In genomic region chr1:169102567-169102966, GRCh38 we compare ENCODE assay signal across 10 cellular contexts. TPM values are rescaled to one million over a fixed set of nuclear protein-coding genes. Genes with fewer than 3 reads are reported as not detected.
A peak's percentile ranks its signal among the peaks of the same experiment; 100 is the strongest.
DNase-seq lines count a peak whose midpoint lies in the region; ATAC-seq and TF ChIP-seq lines count a peak whose summit lies in the region.
"Had no signal": no experiment of that assay in that cellular context is flagged by ENCODE, and none has a peak within 500 bp of the region (broad histone marks: within the 10 kb centered on the region; RNA-seq: fewer than 3 reads in every experiment).

No MANE protein-coding gene starts in this region.

- H3K9ac ChIP-seq in endodermal cell (ENCODE audit: extremely low read depth, low read length, poor library complexity, severe bottlenecking), result no peak overlapping the region

- no peaks in the 10 kb centered on the region for H3K36me3 ChIP-seq in A673 (ENCODE audit: insufficient read depth, low read length, poor library complexity, severe bottlenecking)
- no peaks in the 10 kb centered on the region for H3K36me3 ChIP-seq in brain microvascular endothelial cell (replicated peaks)
- no peaks in the 10 kb centered on the region for H3K36me3 ChIP-seq in lung (ENCODE audit: control insufficient read depth in 2 of 2, insufficient read depth in 2 of 2, low read length in 2 of 2)
- no peaks in the 10 kb centered on the region for H3K36me3 ChIP-seq in endodermal cell (ENCODE audit: control insufficient read depth, insufficient read depth, low read length)

- no peak overlapping the region for H3K27ac Mint-ChIP-seq in CD14-positive monocyte
- no peak overlapping the region for H3K27ac Mint-ChIP-seq in endodermal cell
- no peak overlapping the region for H3K27ac Mint-ChIP-seq in activated T-helper 2 cell treated with anti-CD3 and anti-CD28 coated beads, Interferon-gamma antibody, Interleukin-2, Interleukin-4, amounts not matched to agents 10 μg/mL and 5 μg/mL and 100 μg/mL, durations not matched to agents 14 hours and 24 hours and 36 hours
- H3K27ac Mint-ChIP-seq: activated B cell treated with CpG ODN at 0.5 μM for 24 hours; CD4-positive, CD25-positive, alpha-beta regulatory T cell had no signal

- ATAC-seq in lung (ENCODE audit: insufficient read depth, low FRiP score) (no peak), HG02623 (IDR thresholded peaks at IDR 0.05; ENCODE audit: unreplicated experiment) (no peak)

- in situ Hi-C loops in brain microvascular endothelial cell (cut with HindIII; ENCODE audit: low pct_ligation_motif_present, low sequenced_read_pairs), result no loop called here

- no peak overlapping the region for H3K27ac ChIP-seq in A673 (ENCODE audit: low read depth, low read length, poor library complexity, severe bottlenecking)
- H3K27ac ChIP-seq in brain microvascular endothelial cell, result no peak overlapping the region
- peak overlapping the region; percentile 49 to 64 for H3K27ac ChIP-seq in lung (ENCODE audit: low read depth in 1 of 2, low read length in 1 of 2)
- H3K27ac ChIP-seq in endodermal cell (ENCODE audit: low read depth, low read length), result no peak overlapping the region

- no peak overlapping the region for H3K4me3 Mint-ChIP-seq in CD14-positive monocyte
- no peak overlapping the region for H3K4me3 Mint-ChIP-seq in endodermal cell
- no peak overlapping the region for H3K4me3 Mint-ChIP-seq in activated T-helper 2 cell treated with anti-CD3 and anti-CD28 coated beads, Interferon-gamma antibody, Interleukin-2, Interleukin-4, amounts not matched to agents 10 μg/mL and 5 μg/mL and 100 μg/mL, durations not matched to agents 14 hours and 24 hours and 36 hours (ENCODE audit: low read depth)
- H3K4me3 Mint-ChIP-seq: activated B cell treated with CpG ODN at 0.5 μM for 24 hours had no signal

- H3K27me3 ChIP-seq in A673 (replicated peaks; ENCODE audit: insufficient read depth, low read depth, low read length, poor library complexity) (no peaks in the 10 kb centered on the region), brain microvascular endothelial cell (replicated peaks) (no peaks in the 10 kb centered on the region), lung (ENCODE audit: control insufficient read depth, insufficient read depth) (no peaks in the 10 kb centered on the region), endodermal cell (ENCODE audit: control insufficient read depth, insufficient read depth, low read length, poor library complexity, severe bottlenecking) (peaks cover 20% of the 10 kb centered on the region)

- POLR2A ChIA-PET in A673 (lab: Charles Lee; ENCODE audit: low non-redundant PET), result no interaction called here

- H3K4me3 ChIP-seq in A673 (ENCODE audit: low read depth, low read length, poor library complexity, severe bottlenecking), result no peak overlapping the region
- no peak overlapping the region for H3K4me3 ChIP-seq in brain microvascular endothelial cell (ENCODE audit: low read depth, low read length)
- no peak overlapping the region for H3K4me3 ChIP-seq in lung
- no peak overlapping the region for H3K4me3 ChIP-seq in endodermal cell (ENCODE audit: low read length)

- H3K36me3 Mint-ChIP-seq in CD14-positive monocyte (no peaks in the 10 kb centered on the region), endodermal cell (ENCODE audit: low read depth) (no peaks in the 10 kb centered on the region)
- H3K36me3 Mint-ChIP-seq in activated T-helper 2 cell treated with anti-CD3 and anti-CD28 coated beads, Interferon-gamma antibody, Interleukin-2, Interleukin-4, amounts not matched to agents 10 μg/mL and 5 μg/mL and 100 μg/mL, durations not matched to agents 14 hours and 24 hours and 36 hours (ENCODE audit: low read depth), result no peaks in the 10 kb centered on the region
- H3K36me3 Mint-ChIP-seq: CD4-positive, CD25-positive, alpha-beta regulatory T cell had no signal

- H3K4me1 ChIP-seq in A673 (ENCODE audit: insufficient read depth, low read length, poor library complexity, severe bottlenecking) (peaks cover 3% of the 10 kb centered on the region), lung (ENCODE audit: control insufficient read depth in 2 of 2, insufficient read depth in 2 of 2, low read length in 2 of 2) (no peaks in the 10 kb centered on the region), endodermal cell (ENCODE audit: control insufficient read depth, insufficient read depth, low read length) (peaks cover 10% of the 10 kb centered on the region)

- peaks cover 0 to 4% (median 0%) of the 10 kb centered on the region in 7 donors for H3K9me3 Mint-ChIP-seq in CD14-positive monocyte
- no peaks in the 10 kb centered on the region for H3K9me3 Mint-ChIP-seq in endodermal cell
- H3K9me3 Mint-ChIP-seq in activated T-helper 2 cell treated with anti-CD3 and anti-CD28 coated beads, Interferon-gamma antibody, Interleukin-2, Interleukin-4, amounts not matched to agents 10 μg/mL and 5 μg/mL and 100 μg/mL, durations not matched to agents 14 hours and 24 hours and 36 hours, result no peaks in the 10 kb centered on the region
- H3K9me3 Mint-ChIP-seq: activated B cell treated with CpG ODN at 0.5 μM for 24 hours; CD4-positive, CD25-positive, alpha-beta regulatory T cell had no signal

- TF ChIP-seq CTCF in A673 (conservative IDR thresholded peaks at IDR 0.05; ENCODE audit: low read depth, low read length), result no peak
- TF ChIP-seq CTCF in brain microvascular endothelial cell (IDR thresholded peaks at IDR 0.05; ENCODE audit: low read depth, low read length, missing control alignments), result no peak
- TF ChIP-seq CTCF in lung (IDR thresholded peaks at IDR 0.05; ENCODE audit: control extremely low read depth, extremely low read depth), result no peak
- no peak for TF ChIP-seq CTCF in CD14-positive monocyte (IDR thresholded peaks at IDR 0.05)
- TF ChIP-seq CTCF in endodermal cell (conservative IDR thresholded peaks at IDR 0.05), result no peak

- WGBS in lung, 2 donors, result 51 to 73% methylated on average over 4 of the region's 4 CpGs
- WGBS in endodermal cell (ENCODE audit: insufficient coverage in 1 of 2, insufficient read length in 1 of 2), 2 experiments, result 26 to 56% methylated on average over 3 to 4 of the region's 4 CpGs

- H3K9me3 ChIP-seq in A673 (ENCODE audit: low read depth, low read length, poor library complexity, severe bottlenecking) (no peaks in the 10 kb centered on the region), lung (ENCODE audit: control insufficient read depth in 2 of 2, insufficient read depth in 1 of 2, low read length in 1 of 2) (no peaks in the 10 kb centered on the region), endodermal cell (ENCODE audit: control insufficient read depth, low read length) (no peaks in the 10 kb centered on the region)

- H3K27me3 Mint-ChIP-seq in CD14-positive monocyte (ENCODE audit: low read depth in 3 of 3), result peaks cover 7 to 17% (median 16%) of the 10 kb centered on the region in 3 donors
- no peaks in the 10 kb centered on the region for H3K27me3 Mint-ChIP-seq in endodermal cell (ENCODE audit: insufficient read depth)
- H3K27me3 Mint-ChIP-seq in activated T-helper 2 cell treated with anti-CD3 and anti-CD28 coated beads, Interferon-gamma antibody, Interleukin-2, Interleukin-4, amounts not matched to agents 10 μg/mL and 5 μg/mL and 100 μg/mL, durations not matched to agents 14 hours and 24 hours and 36 hours (ENCODE audit: low read depth), result peaks cover 21% of the 10 kb centered on the region

- H3K4me1 Mint-ChIP-seq in CD14-positive monocyte, result peaks cover 22% of the 10 kb centered on the region
- H3K4me1 Mint-ChIP-seq in endodermal cell, result peaks cover 32% of the 10 kb centered on the region
- peaks cover 10% of the 10 kb centered on the region for H3K4me1 Mint-ChIP-seq in activated T-helper 2 cell treated with anti-CD3 and anti-CD28 coated beads, Interferon-gamma antibody, Interleukin-2, Interleukin-4, amounts not matched to agents 10 μg/mL and 5 μg/mL and 100 μg/mL, durations not matched to agents 14 hours and 24 hours and 36 hours (ENCODE audit: low read depth)

- CTCF ChIA-PET in A673 (lab: Charles Lee), result interaction anchor here (0.6 kb wide), 1 partner anchor 226 kb away, joined by 3 read pairs; no protein-coding TSS in a partner anchor

- peak; percentile 59 for DNase-seq in A673 (ENCODE audit: low spot score)
- peak; percentile 30 for DNase-seq in NCI-H128 (lab: John Stamatoyannopoulos, UW; ENCODE audit: unreplicated experiment)
- peak; percentile 75 for DNase-seq in brain microvascular endothelial cell
- DNase-seq in lung (ENCODE audit: low spot score), result peak; percentile 60
- no peak for DNase-seq in CD14-positive monocyte (ENCODE audit: low spot score)
- DNase-seq in endodermal cell, result no peak
- no peak for DNase-seq in activated T-helper 2 cell treated with anti-CD3 and anti-CD28 coated beads, Interferon-gamma antibody, Interleukin-2, Interleukin-4, amounts not matched to agents 10 μg/mL and 5 μg/mL and 100 μg/mL, durations not matched to agents 14 hours and 24 hours and 36 hours (ENCODE audit: low spot score)
- DNase-seq: activated B cell treated with CpG ODN at 0.5 μM for 24 hours; CD4-positive, CD25-positive, alpha-beta regulatory T cell had no signal

- no TSS peak for BruUV-seq in A673 (replicated peaks; lab: Mats Ljungman, UMichigan)

- intact Hi-C loops in A673 (cut with micrococcal nuclease; ENCODE audit: unreplicated experiment) (loop anchor here (10.0 kb wide), 3 partner anchors 242 to 498 kb away; no protein-coding TSS in a partner anchor), CD14-positive monocyte (cut with micrococcal nuclease) (loop anchor here (10.0 kb wide), 3 partner anchors 58 to 758 kb away; partner anchors contain the start of genes BLZF1 (in 1 of the 2) and NME7 (in 1 of the 2))
- intact Hi-C loops in activated T-helper 2 cell treated with anti-CD3 and anti-CD28 coated beads, Interferon-gamma antibody, Interleukin-2, Interleukin-4, amounts not matched to agents 10 μg/mL and 5 μg/mL and 100 μg/mL, durations not matched to agents 14 hours and 24 hours and 36 hours (cut with micrococcal nuclease), result loop anchor here (10.0 kb wide), 4 partner anchors 278 to 868 kb away; no protein-coding TSS in a partner anchor

RNA-seq across cellular contexts. Expression of gene ATP1B1, which starts 3.9 kb away (rescaled TPM):
- total RNA-seq in A673 (2021) (20.2 and 23.7 TPM in 2 replicates), lung (100 to 1,000 TPM; 220 to 226 TPM), endodermal cell (10 to 100 TPM; 49.9 to 56.3 TPM)
- polyA plus RNA-seq in lung (100 to 1,000 TPM; 105 to 114 TPM), CD14-positive monocyte (under 1 TPM; 0.63 to 0.72 TPM)
- 68.1 TPM for polyA plus RNA-seq in endodermal cell (2013, experiment 1 of 2)
- polyA plus RNA-seq in endodermal cell (2013, experiment 2 of 2), result 67.6 TPM
- total RNA-seq in activated T-helper 2 cell treated with anti-CD3 and anti-CD28 coated beads, Interferon-gamma antibody, Interleukin-2, Interleukin-4, amounts not matched to agents 10 μg/mL and 5 μg/mL and 100 μg/mL, durations not matched to agents 14 hours and 24 hours and 36 hours, result 12.6 and 13.5 TPM in 2 replicates

Comparison
In these comparisons a context has a peak if more than half of its experiments do, and no peak if none do; other contexts are left out.
1. DNase-seq: peak in A673 (single experiment), NCI-H128 (single experiment), brain microvascular endothelial cell (single experiment) and lung (single experiment); none in CD14-positive monocyte (single experiment), endodermal cell (single experiment) and activated T-helper 2 cell treated with anti-CD3 and anti-CD28 coated beads, Interferon-gamma antibody, Interleukin-2, Interleukin-4, amounts not matched to agents 10 μg/mL and 5 μg/mL and 100 μg/mL, durations not matched to agents 14 hours and 24 hours and 36 hours (single experiment).
2. H3K27ac ChIP-seq: peak in lung (2 of 2); none in A673 (single experiment), brain microvascular endothelial cell (single experiment) and endodermal cell (single experiment).